ENCODE assay signal across 2 cellular contexts in genomic region chr3:78798266-78798832, GRCh38.
TF ChIP-seq lines count a peak whose summit lies in the region.

No MANE protein-coding gene starts in this region.

TF ChIP-seq in HepG2, 621 proteins besides CTCF, POLR2A, EP300 and RAD21 (continued from another document):
- TF ChIP-seq TCF7 (IDR thresholded peaks at IDR 0.05; ENCODE audit: low read depth) (peak; percentile 19; the same call in 1 of the 2 replicates), ZNF788 (CRISPR knock-in tag; IDR thresholded peaks at IDR 0.05; ENCODE audit: borderline replicate concordance) (no peak), ARID5B (CRISPR knock-in tag; IDR thresholded peaks at IDR 0.05) (peak; percentile 38; the same call in 1 of the 2 replicates), KMT2A (CRISPR knock-in tag; IDR thresholded peaks at IDR 0.05) (no peak), ARID3A (IDR thresholded peaks at IDR 0.05; ENCODE audit: low read depth, low read length) (peak; percentile 58; the same call in 1 of the 2 replicates), BCL6 (CRISPR knock-in tag; IDR thresholded peaks at IDR 0.05) (0 out of 2 replicates have a peak, but pooled peaks have one; percentile 39), NCOA2 (CRISPR knock-in tag; IDR thresholded peaks at IDR 0.05) (peak; percentile 56), CEBPG (CRISPR knock-in tag; IDR thresholded peaks at IDR 0.05) (peak; percentile 3; the same call in 1 of the 2 replicates), CREB3 (CRISPR knock-in tag; IDR thresholded peaks at IDR 0.05) (no peak), SOX13 (IDR thresholded peaks at IDR 0.05) (no peak), SOX13 (CRISPR knock-in tag; conservative IDR thresholded peaks at IDR 0.05 in 1 of 2, IDR thresholded peaks at IDR 0.05 in 1 of 2) (peak in 1 of 2 experiments; percentile 41; a peak in 1 of 4 replicates), GATAD2A (CRISPR knock-in tag; IDR thresholded peaks at IDR 0.05) (peak; percentile 54), ISL2 (CRISPR knock-in tag; IDR thresholded peaks at IDR 0.05) (0 out of 2 replicates have a peak, but pooled peaks have one; percentile 37), FOXP1 (IDR thresholded peaks at IDR 0.05) (no peak), FOXP1 (CRISPR knock-in tag; IDR thresholded peaks at IDR 0.05) (0 out of 2 replicates have a peak, but pooled peaks have one; percentile 14)

TF ChIP-seq in endothelial cell of umbilical vein, 7 proteins besides CTCF, POLR2A, EP300 and RAD21 (continued from another document):
- TF ChIP-seq MYC (IDR thresholded peaks at IDR 0.05; ENCODE audit: low read depth, low read length) (no peak), POLR2AphosphoS5 (IDR thresholded peaks at IDR 0.05; ENCODE audit: insufficient read depth, low read depth, low read length) (no peak)
